In genomic region chr1:112713466-112714312, GRCh38 we compare ENCODE assay signal across 7 cellular contexts. TPM values are rescaled to one million over a fixed set of nuclear protein-coding genes. Genes with fewer than 3 reads are reported as not detected.
DNase-seq lines count a peak whose midpoint lies in the region; ATAC-seq, FAIRE-seq and TF ChIP-seq lines count a peak whose summit lies in the region.

No MANE protein-coding gene starts in this region.

- H3K36me3 ChIP-seq in K562 (ENCODE audit: control insufficient read depth, insufficient read depth, low read length) (no peaks in the 10 kb centered on the region), mucosa of rectum (ENCODE audit: control insufficient read depth in 2 of 2, insufficient read depth in 2 of 2, low read length in 2 of 2) (no peaks in the 10 kb centered on the region)

- 41% methylated on average over 13 of the region's 14 CpGs for WGBS in K562 (ENCODE audit: insufficient coverage, low coverage, missing lambda C conversion rate)

- H4K20me1 ChIP-seq in K562 (replicated peaks; ENCODE audit: control insufficient read depth, insufficient read depth, low read length) = no peaks in the 10 kb centered on the region

- H3K9me1 ChIP-seq in K562 (ENCODE audit: control insufficient read depth, insufficient read depth, low read length) = no peaks in the 10 kb centered on the region

- POLR2A ChIA-PET in K562 (lab: Yijun Ruan, JAX) = interaction anchor here (0.5 to 2.5 kb wide), 6 partner anchors 14 to 359 kb away, joined by 3 to 10 read pairs (median 4); partner anchors contain the start of gene LRIG2

- TF ChIP-seq EP300 in K562 (IDR thresholded peaks at IDR 0.05; ENCODE audit: low read length) = no peak

- H3K79me2 ChIP-seq in K562 (ENCODE audit: control insufficient read depth, insufficient read depth, low read length) = no peaks in the 10 kb centered on the region

- intact Hi-C loops in K562 (cut with micrococcal nuclease) = loop anchor here (2.0 to 10.0 kb wide), 2 partner anchors 359 to 431 kb away; partner anchors contain the start of gene LRIG2

- BruUV-seq in K562 (replicated peaks; lab: Mats Ljungman, UMichigan) = no TSS peak

- peak overlapping the region; percentile 59 for H3K4me3 ChIP-seq in K562
- H3K4me3 ChIP-seq in mucosa of rectum (ENCODE audit: low read length in 2 of 2) = peak overlapping the region; percentile 63 to 66

- H3K27ac ChIP-seq in K562 (ENCODE audit: extremely low read depth, low read depth, low read length) = no peak overlapping the region
- no peak overlapping the region for H3K27ac ChIP-seq in mucosa of rectum (ENCODE audit: low read depth in 2 of 2, low read length in 2 of 2)

- no peaks in the 10 kb centered on the region for H3K9me3 ChIP-seq in K562 (replicated peaks; ENCODE audit: control insufficient read depth, insufficient read depth, low read depth, low read length)
- no peaks in the 10 kb centered on the region for H3K9me3 ChIP-seq in mucosa of rectum (ENCODE audit: control insufficient read depth in 2 of 2, low read length in 2 of 2)

- ATAC-seq in K562 = no peak

- no peak for TF ChIP-seq POLR2A in K562 (conservative IDR thresholded peaks at IDR 0.05)

- CTCF ChIA-PET in K562 (lab: Yijun Ruan, JAX; ENCODE audit: low intra/inter-chr PET ratio) = no interaction called here

- H3K27me3 ChIP-seq in K562 (ENCODE audit: control insufficient read depth in 2 of 2, insufficient read depth in 2 of 2, low read length in 2 of 2) (no peaks in the 10 kb centered on the region; a peak in 1 of 5 replicates), mucosa of rectum (ENCODE audit: control insufficient read depth in 2 of 2, insufficient read depth in 2 of 2, low read length in 2 of 2) (peaks cover 0 to 2% of the 10 kb centered on the region in 2 donors)

- TF ChIP-seq CTCF in K562 (IDR thresholded peaks at IDR 0.05 in 2 of 3, conservative IDR thresholded peaks at IDR 0.05 in 1 of 3; ENCODE audit: insufficient read depth in 2 of 3, low read depth in 1 of 3, low read length in 3 of 3) = no peak

- peaks cover 17 to 32% of the 10 kb centered on the region in 2 experiments; a peak in 4 of 5 replicates for H3K4me1 ChIP-seq in K562 (replicated peaks in 1 of 2; ENCODE audit: control insufficient read depth in 2 of 2, insufficient read depth in 2 of 2, low read length in 2 of 2)
- H3K4me1 ChIP-seq in mucosa of rectum (ENCODE audit: control insufficient read depth in 2 of 2, insufficient read depth in 2 of 2, low read length in 2 of 2) = peaks cover 21 to 22% of the 10 kb centered on the region in 2 donors

- peak overlapping the region; percentile 85 for H3K4me2 ChIP-seq in K562 (ENCODE audit: insufficient read depth, low read length)

- H3K9ac ChIP-seq in K562 (ENCODE audit: insufficient read depth in 1 of 2, low read depth in 2 of 2, low read length in 2 of 2) (peak overlapping the region; percentile 50 to 91; a peak in 3 of 4 replicates), mucosa of rectum (ENCODE audit: low read depth in 1 of 2, low read length in 2 of 2) (peak overlapping the region; percentile 44 to 48)

- H2AFZ ChIP-seq in K562 (ENCODE audit: low read depth, low read length) = peak overlapping the region; percentile 85

- no peak for FAIRE-seq in K562 (lab: Jason Lieb, UNC)

- in situ Hi-C loops in KBM-7 (cut with MboI; ENCODE audit: low pct_unique_long_range_greater_than_20kb, low sequenced_read_pairs) (no loop called here), K562 (cut with MboI) (no loop called here), G401 (cut with HindIII; ENCODE audit: low sequenced_read_pairs) (no loop called here)

- DNase-seq in GM19240 (ENCODE audit: insufficient read length, low spot score) (peak; percentile 54), KBM-7 (peak; percentile 85), K562 (ENCODE audit: extremely low read depth in 1 of 4, low spot score in 3 of 4) (peak in 1 of 4 experiments; percentile 45), DMS153 treated with DMSO at 0.1 percent for 48 hours (lab: John Stamatoyannopoulos, UW; ENCODE audit: unreplicated experiment) (no peak), NCI-H1417 treated with DMSO at 0.1 percent for 48 hours (lab: John Stamatoyannopoulos, UW) (no peak), G401 (ENCODE audit: low spot score) (no peak)

- no peak for TF ChIP-seq RAD21 in K562 (CRISPR knock-in tag; conservative IDR thresholded peaks at IDR 0.05 in 1 of 2, IDR thresholded peaks at IDR 0.05 in 1 of 2)

TF ChIP-seq in K562, 482 proteins besides CTCF, POLR2A, EP300 and RAD21 (continues in another document):
- TF ChIP-seq KDM1A (IDR thresholded peaks at IDR 0.05) (no peak), ZNF717 (CRISPR knock-in tag; IDR thresholded peaks at IDR 0.05) (no peak), HNRNPUL1 (IDR thresholded peaks at IDR 0.05; ENCODE audit: low read length) (no peak)

RNA-seq across cellular contexts. Expression of gene PPM1J, which starts 1.4 kb away (rescaled TPM):
- total RNA-seq in K562 (2011; cell fraction: chromatin; rRNA removed; ENCODE audit: low replicate concordance) = 6.3 and 17.9 TPM in 2 replicates
- 12.8 and 15.3 TPM in 2 replicates for total RNA-seq in K562 (2011; cell fraction: nucleolus; rRNA removed)
- 9.6 and 9.9 TPM in 2 replicates for total RNA-seq in K562 (2011; cell fraction: nucleoplasm; rRNA removed)
- total RNA-seq in K562 (2014; rRNA removed) = 6.0 and 6.5 TPM in 2 replicates
- 1.2 and 1.3 TPM in 2 replicates for total RNA-seq in K562 (2014; rRNA removed; fragmentation: Illumina TruSeq; extraction: Trizol)
- total RNA-seq in K562 (2015; rRNA removed; fragmentation: Illumina TruSeq; extraction: Trizol) = 0.98 and 1.1 TPM in 2 replicates
- 5.1 and 7.1 TPM in 2 replicates for total RNA-seq in K562 (2021)
- polyA plus RNA-seq in K562 (2011; rRNA removed) = 10.5 and 18.4 TPM in 2 replicates
- polyA plus RNA-seq in K562 (2011; cell fraction: cytosol; rRNA removed) = 20.6 and 20.7 TPM in 2 replicates
- polyA plus RNA-seq in K562 (2011; cell fraction: nucleus; rRNA removed) = 80.5 and 82.8 TPM in 2 replicates
- polyA plus RNA-seq in K562 (2012) = 3.0 and 3.4 TPM in 2 replicates
- polyA plus RNA-seq in K562 (2014; fragmentation: Illumina TruSeq; extraction: Trizol) = 4.2 and 5.0 TPM in 2 replicates
- under 1 TPM; 0.25 to 0.31 TPM for polyA plus RNA-seq in K562 (2014; fragmentation: Nextera tagmentation; extraction: Ambion mirVana)
- 8.2 and 8.5 TPM in 2 replicates for polyA plus RNA-seq in K562 (2014; rRNA removed)
- polyA minus RNA-seq in K562 (2011; rRNA and poly(A)+ RNA removed) = 2.1 and 3.8 TPM in 2 replicates
- 3.0 and 6.5 TPM in 2 replicates for polyA minus RNA-seq in K562 (2011; cell fraction: cytosol; rRNA and poly(A)+ RNA removed)
- polyA minus RNA-seq in K562 (2011; cell fraction: nucleus; rRNA and poly(A)+ RNA removed) = 7.4 and 9.1 TPM in 2 replicates
- 10.1 and 13.2 TPM in 2 replicates for total RNA-seq in G401 (2014; rRNA removed; shearing (Covaris generic))

RNA-seq across cellular contexts. Expression of gene RHOC, which starts 6.8 kb away (rescaled TPM):
- total RNA-seq in K562 (2011; cell fraction: chromatin; rRNA removed; ENCODE audit: low replicate concordance) = 107 and 260 TPM in 2 replicates
- total RNA-seq in K562 (2011; cell fraction: nucleolus; rRNA removed) = 237 and 244 TPM in 2 replicates
- total RNA-seq in K562 (2011; cell fraction: nucleoplasm; rRNA removed) = 195 and 210 TPM in 2 replicates
- total RNA-seq in K562 (2014; rRNA removed) = 275 and 287 TPM in 2 replicates
- 131 and 169 TPM in 2 replicates for total RNA-seq in K562 (2014; rRNA removed; fragmentation: Illumina TruSeq; extraction: Trizol)
- 200 and 204 TPM in 2 replicates for total RNA-seq in K562 (2015; rRNA removed; fragmentation: Illumina TruSeq; extraction: Trizol)
- total RNA-seq in K562 (2021) = 186 and 203 TPM in 2 replicates
- 364 and 370 TPM in 2 replicates for polyA plus RNA-seq in K562 (2011; rRNA removed)
- 478 and 580 TPM in 2 replicates for polyA plus RNA-seq in K562 (2011; cell fraction: cytosol; rRNA removed)
- 338 and 429 TPM in 2 replicates for polyA plus RNA-seq in K562 (2011; cell fraction: nucleus; rRNA removed)
- polyA plus RNA-seq in K562 (2012) = 332 and 339 TPM in 2 replicates
- polyA plus RNA-seq in K562 (2014; fragmentation: Illumina TruSeq; extraction: Trizol) = 336 and 344 TPM in 2 replicates
- polyA plus RNA-seq in K562 (2014; fragmentation: Nextera tagmentation; extraction: Ambion mirVana) = 10 to 100 TPM; 35.2 to 82.7 TPM
- 248 and 267 TPM in 2 replicates for polyA plus RNA-seq in K562 (2014; rRNA removed)
- polyA minus RNA-seq in K562 (2011; rRNA and poly(A)+ RNA removed) = 273 and 333 TPM in 2 replicates
- polyA minus RNA-seq in K562 (2011; cell fraction: cytosol; rRNA and poly(A)+ RNA removed) = 125 and 156 TPM in 2 replicates
- 103 and 138 TPM in 2 replicates for polyA minus RNA-seq in K562 (2011; cell fraction: nucleus; rRNA and poly(A)+ RNA removed)
- 381 and 425 TPM in 2 replicates for total RNA-seq in G401 (2014; rRNA removed; shearing (Covaris generic))

RNA-seq across cellular contexts. Expression of gene MOV10, which starts 39.2 kb away (rescaled TPM):
- total RNA-seq in K562 (2011; cell fraction: chromatin; rRNA removed; ENCODE audit: low replicate concordance) = 194 and 432 TPM in 2 replicates
- 231 and 262 TPM in 2 replicates for total RNA-seq in K562 (2011; cell fraction: nucleolus; rRNA removed)
- total RNA-seq in K562 (2011; cell fraction: nucleoplasm; rRNA removed) = 196 and 201 TPM in 2 replicates
- 46.5 and 75.8 TPM in 2 replicates for total RNA-seq in K562 (2014; rRNA removed)
- total RNA-seq in K562 (2014; rRNA removed; fragmentation: Illumina TruSeq; extraction: Trizol) = 32.1 and 46.8 TPM in 2 replicates
- 49.5 and 50.8 TPM in 2 replicates for total RNA-seq in K562 (2015; rRNA removed; fragmentation: Illumina TruSeq; extraction: Trizol)
- total RNA-seq in K562 (2021) = 93.9 and 101 TPM in 2 replicates
- 50.2 and 86.0 TPM in 2 replicates for polyA plus RNA-seq in K562 (2011; rRNA removed)
- 55.2 and 72.8 TPM in 2 replicates for polyA plus RNA-seq in K562 (2011; cell fraction: cytosol; rRNA removed)
- polyA plus RNA-seq in K562 (2011; cell fraction: nucleus; rRNA removed) = 327 and 544 TPM in 2 replicates
- 78.3 and 153 TPM in 2 replicates for polyA plus RNA-seq in K562 (2012)
- 101 and 105 TPM in 2 replicates for polyA plus RNA-seq in K562 (2014; fragmentation: Illumina TruSeq; extraction: Trizol)
- 10 to 100 TPM; 16.7 to 39.6 TPM for polyA plus RNA-seq in K562 (2014; fragmentation: Nextera tagmentation; extraction: Ambion mirVana)
- polyA plus RNA-seq in K562 (2014; rRNA removed) = 72.0 and 92.8 TPM in 2 replicates
- 34.4 and 47.1 TPM in 2 replicates for polyA minus RNA-seq in K562 (2011; rRNA and poly(A)+ RNA removed)
- polyA minus RNA-seq in K562 (2011; cell fraction: cytosol; rRNA and poly(A)+ RNA removed) = 65.8 and 66.5 TPM in 2 replicates
- polyA minus RNA-seq in K562 (2011; cell fraction: nucleus; rRNA and poly(A)+ RNA removed) = 127 and 129 TPM in 2 replicates
- total RNA-seq in G401 (2014; rRNA removed; shearing (Covaris generic)) = 61.1 and 73.7 TPM in 2 replicates

Comparison
In these comparisons a context has a peak if more than half of its experiments do, and no peak if none do; other contexts are left out.
1. DNase-seq: peak in GM19240 (single experiment) and KBM-7 (single experiment); none in DMS153 treated with DMSO at 0.1 percent for 48 hours (single experiment), NCI-H1417 treated with DMSO at 0.1 percent for 48 hours (single experiment) and G401 (single experiment).